Comparison of ENCODE assay signal across 1 cellular context in the genomic region with DNA sequence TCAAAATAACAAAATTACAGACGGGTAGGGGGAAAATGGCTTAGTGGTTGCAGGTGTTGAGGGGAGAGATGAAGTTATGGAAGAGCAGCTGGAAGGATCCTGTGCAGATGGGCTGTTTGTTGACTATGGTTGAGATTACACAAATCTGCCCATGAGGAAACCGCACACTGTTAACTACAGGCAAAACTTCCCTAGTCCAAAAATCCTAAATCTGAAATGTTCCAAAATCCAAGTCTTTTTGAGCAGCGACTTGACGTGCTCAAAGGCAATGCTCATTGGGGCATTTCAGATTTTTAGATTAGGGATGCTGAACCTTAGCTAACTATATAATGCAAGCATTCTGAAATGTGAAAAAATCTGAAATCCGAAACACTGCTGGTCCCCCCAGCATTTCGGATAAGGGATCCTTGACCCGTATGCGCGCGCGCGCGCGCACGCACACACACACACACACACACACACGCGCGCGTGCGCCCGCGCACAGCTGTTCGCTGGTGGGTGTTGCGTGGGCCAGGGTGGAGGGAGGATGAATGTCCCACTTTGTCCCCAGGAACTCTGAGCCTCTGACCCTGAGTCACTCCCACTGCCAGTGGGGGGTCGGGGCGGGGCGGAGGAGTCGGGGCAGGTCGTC.
TF ChIP-seq lines count a peak whose summit lies in the region.

No MANE protein-coding gene starts in this region.

TF ChIP-seq in K562, 482 proteins besides CTCF, POLR2A, EP300 and RAD21 (continued from another document and continues in another):
- TF ChIP-seq, protein P1, sequence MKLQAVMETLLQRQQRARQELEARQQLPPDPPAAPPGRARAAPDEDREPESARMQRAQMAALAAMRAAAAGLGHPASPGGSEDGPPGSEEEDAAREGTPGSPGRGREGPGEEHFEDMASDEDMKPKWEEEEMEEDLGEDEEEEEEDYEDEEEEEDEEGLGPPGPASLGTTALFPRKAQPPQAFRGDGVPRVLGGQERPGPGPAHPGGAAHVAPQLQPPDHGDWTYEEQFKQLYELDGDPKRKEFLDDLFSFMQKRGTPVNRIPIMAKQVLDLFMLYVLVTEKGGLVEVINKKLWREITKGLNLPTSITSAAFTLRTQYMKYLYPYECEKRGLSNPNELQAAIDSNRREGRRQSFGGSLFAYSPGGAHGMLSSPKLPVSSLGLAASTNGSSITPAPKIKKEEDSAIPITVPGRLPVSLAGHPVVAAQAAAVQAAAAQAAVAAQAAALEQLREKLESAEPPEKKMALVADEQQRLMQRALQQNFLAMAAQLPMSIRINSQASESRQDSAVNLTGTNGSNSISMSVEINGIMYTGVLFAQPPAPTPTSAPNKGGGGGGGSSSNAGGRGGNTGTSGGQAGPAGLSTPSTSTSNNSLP (IDR thresholded peaks at IDR 0.05; ENCODE audit: borderline replicate concordance, low read depth, low read length), result no peak
- TF ChIP-seq, protein P2, sequence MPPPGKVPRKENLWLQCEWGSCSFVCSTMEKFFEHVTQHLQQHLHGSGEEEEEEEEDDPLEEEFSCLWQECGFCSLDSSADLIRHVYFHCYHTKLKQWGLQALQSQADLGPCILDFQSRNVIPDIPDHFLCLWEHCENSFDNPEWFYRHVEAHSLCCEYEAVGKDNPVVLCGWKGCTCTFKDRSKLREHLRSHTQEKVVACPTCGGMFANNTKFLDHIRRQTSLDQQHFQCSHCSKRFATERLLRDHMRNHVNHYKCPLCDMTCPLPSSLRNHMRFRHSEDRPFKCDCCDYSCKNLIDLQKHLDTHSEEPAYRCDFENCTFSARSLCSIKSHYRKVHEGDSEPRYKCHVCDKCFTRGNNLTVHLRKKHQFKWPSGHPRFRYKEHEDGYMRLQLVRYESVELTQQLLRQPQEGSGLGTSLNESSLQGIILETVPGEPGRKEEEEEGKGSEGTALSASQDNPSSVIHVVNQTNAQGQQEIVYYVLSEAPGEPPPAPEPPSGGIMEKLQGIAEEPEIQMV (tag; conservative IDR thresholded peaks at IDR 0.05; ENCODE audit: low read depth), result no peak
- no peak for TF ChIP-seq POLR3A (IDR thresholded peaks at IDR 0.05; ENCODE audit: borderline replicate concordance, extremely low read depth, insufficient read depth, insufficient read length)
- TF ChIP-seq MCM3 (IDR thresholded peaks at IDR 0.05), result no peak
- TF ChIP-seq NR2C2 (CRISPR knock-in tag; IDR thresholded peaks at IDR 0.05), result no peak
- peak; percentile 77 for TF ChIP-seq NR2C2 (tag; IDR thresholded peaks at IDR 0.05)
- TF ChIP-seq ZNF778 (CRISPR knock-in tag; IDR thresholded peaks at IDR 0.05), result no peak
- TF ChIP-seq MYBL2 (IDR thresholded peaks at IDR 0.05; ENCODE audit: low read depth), result no peak
- TF ChIP-seq MYBL2 (CRISPR knock-in tag; IDR thresholded peaks at IDR 0.05; ENCODE audit: borderline replicate concordance), result no peak
- peak; percentile 75; the same call in 1 of the 2 replicates for TF ChIP-seq GATAD2A (IDR thresholded peaks at IDR 0.05)
- TF ChIP-seq ZFX (CRISPR knock-in tag; IDR thresholded peaks at IDR 0.05), result no peak
- TF ChIP-seq, protein P3, sequence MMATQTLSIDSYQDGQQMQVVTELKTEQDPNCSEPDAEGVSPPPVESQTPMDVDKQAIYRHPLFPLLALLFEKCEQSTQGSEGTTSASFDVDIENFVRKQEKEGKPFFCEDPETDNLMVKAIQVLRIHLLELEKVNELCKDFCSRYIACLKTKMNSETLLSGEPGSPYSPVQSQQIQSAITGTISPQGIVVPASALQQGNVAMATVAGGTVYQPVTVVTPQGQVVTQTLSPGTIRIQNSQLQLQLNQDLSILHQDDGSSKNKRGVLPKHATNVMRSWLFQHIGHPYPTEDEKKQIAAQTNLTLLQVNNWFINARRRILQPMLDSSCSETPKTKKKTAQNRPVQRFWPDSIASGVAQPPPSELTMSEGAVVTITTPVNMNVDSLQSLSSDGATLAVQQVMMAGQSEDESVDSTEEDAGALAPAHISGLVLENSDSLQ (IDR thresholded peaks at IDR 0.05), result no peak
- TF ChIP-seq, protein P4, sequence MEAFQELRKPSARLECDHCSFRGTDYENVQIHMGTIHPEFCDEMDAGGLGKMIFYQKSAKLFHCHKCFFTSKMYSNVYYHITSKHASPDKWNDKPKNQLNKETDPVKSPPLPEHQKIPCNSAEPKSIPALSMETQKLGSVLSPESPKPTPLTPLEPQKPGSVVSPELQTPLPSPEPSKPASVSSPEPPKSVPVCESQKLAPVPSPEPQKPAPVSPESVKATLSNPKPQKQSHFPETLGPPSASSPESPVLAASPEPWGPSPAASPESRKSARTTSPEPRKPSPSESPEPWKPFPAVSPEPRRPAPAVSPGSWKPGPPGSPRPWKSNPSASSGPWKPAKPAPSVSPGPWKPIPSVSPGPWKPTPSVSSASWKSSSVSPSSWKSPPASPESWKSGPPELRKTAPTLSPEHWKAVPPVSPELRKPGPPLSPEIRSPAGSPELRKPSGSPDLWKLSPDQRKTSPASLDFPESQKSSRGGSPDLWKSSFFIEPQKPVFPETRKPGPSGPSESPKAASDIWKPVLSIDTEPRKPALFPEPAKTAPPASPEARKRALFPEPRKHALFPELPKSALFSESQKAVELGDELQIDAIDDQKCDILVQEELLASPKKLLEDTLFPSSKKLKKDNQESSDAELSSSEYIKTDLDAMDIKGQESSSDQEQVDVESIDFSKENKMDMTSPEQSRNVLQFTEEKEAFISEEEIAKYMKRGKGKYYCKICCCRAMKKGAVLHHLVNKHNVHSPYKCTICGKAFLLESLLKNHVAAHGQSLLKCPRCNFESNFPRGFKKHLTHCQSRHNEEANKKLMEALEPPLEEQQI (IDR thresholded peaks at IDR 0.05), result no peak
- no peak for TF ChIP-seq ARNT (IDR thresholded peaks at IDR 0.05)
- no peak for TF ChIP-seq CC2D1A (IDR thresholded peaks at IDR 0.05)
- TF ChIP-seq HMG20B (CRISPR knock-in tag; IDR thresholded peaks at IDR 0.05), result no peak
- TF ChIP-seq YBX1 (IDR thresholded peaks at IDR 0.05), result no peak
- TF ChIP-seq ETS2 (tag; IDR thresholded peaks at IDR 0.05; ENCODE audit: borderline replicate concordance, poor library complexity, severe bottlenecking), result no peak
- no peak for TF ChIP-seq NCOA6 (IDR thresholded peaks at IDR 0.05)
- TF ChIP-seq ZNF165 (CRISPR knock-in tag; IDR thresholded peaks at IDR 0.05; ENCODE audit: borderline replicate concordance), result no peak
- TF ChIP-seq BHLHE40 (IDR thresholded peaks at IDR 0.05; ENCODE audit: low read length), result peak; percentile 35; the same call in 1 of the 2 replicates
- no peak for TF ChIP-seq RBM34 (IDR thresholded peaks at IDR 0.05; ENCODE audit: borderline replicate concordance, insufficient read depth, low read length)
- no peak for TF ChIP-seq ETV6 (IDR thresholded peaks at IDR 0.05; ENCODE audit: borderline replicate concordance in 1 of 2, low read depth in 2 of 2, low read length in 1 of 2)
- no peak for TF ChIP-seq ETV6 (CRISPR knock-in tag; IDR thresholded peaks at IDR 0.05; ENCODE audit: borderline replicate concordance)
- TF ChIP-seq CEBPG (CRISPR knock-in tag; IDR thresholded peaks at IDR 0.05), result no peak
- TF ChIP-seq CEBPG (tag; conservative IDR thresholded peaks at IDR 0.05 in 1 of 2, IDR thresholded peaks at IDR 0.05 in 1 of 2), result no peak
- no peak for TF ChIP-seq SIX5 (IDR thresholded peaks at IDR 0.05; ENCODE audit: borderline replicate concordance in 1 of 2, insufficient read depth in 1 of 2, low read depth in 1 of 2, low read length in 2 of 2)
- TF ChIP-seq RBM22 (IDR thresholded peaks at IDR 0.05; ENCODE audit: low read depth, low read length, poor library complexity, severe bottlenecking), result no peak
- TF ChIP-seq NFE2 (IDR thresholded peaks at IDR 0.05; ENCODE audit: low read depth), result peak; percentile 29
- no peak for TF ChIP-seq MTF1 (CRISPR knock-in tag; IDR thresholded peaks at IDR 0.05; ENCODE audit: borderline replicate concordance)
- TF ChIP-seq, protein P5, sequence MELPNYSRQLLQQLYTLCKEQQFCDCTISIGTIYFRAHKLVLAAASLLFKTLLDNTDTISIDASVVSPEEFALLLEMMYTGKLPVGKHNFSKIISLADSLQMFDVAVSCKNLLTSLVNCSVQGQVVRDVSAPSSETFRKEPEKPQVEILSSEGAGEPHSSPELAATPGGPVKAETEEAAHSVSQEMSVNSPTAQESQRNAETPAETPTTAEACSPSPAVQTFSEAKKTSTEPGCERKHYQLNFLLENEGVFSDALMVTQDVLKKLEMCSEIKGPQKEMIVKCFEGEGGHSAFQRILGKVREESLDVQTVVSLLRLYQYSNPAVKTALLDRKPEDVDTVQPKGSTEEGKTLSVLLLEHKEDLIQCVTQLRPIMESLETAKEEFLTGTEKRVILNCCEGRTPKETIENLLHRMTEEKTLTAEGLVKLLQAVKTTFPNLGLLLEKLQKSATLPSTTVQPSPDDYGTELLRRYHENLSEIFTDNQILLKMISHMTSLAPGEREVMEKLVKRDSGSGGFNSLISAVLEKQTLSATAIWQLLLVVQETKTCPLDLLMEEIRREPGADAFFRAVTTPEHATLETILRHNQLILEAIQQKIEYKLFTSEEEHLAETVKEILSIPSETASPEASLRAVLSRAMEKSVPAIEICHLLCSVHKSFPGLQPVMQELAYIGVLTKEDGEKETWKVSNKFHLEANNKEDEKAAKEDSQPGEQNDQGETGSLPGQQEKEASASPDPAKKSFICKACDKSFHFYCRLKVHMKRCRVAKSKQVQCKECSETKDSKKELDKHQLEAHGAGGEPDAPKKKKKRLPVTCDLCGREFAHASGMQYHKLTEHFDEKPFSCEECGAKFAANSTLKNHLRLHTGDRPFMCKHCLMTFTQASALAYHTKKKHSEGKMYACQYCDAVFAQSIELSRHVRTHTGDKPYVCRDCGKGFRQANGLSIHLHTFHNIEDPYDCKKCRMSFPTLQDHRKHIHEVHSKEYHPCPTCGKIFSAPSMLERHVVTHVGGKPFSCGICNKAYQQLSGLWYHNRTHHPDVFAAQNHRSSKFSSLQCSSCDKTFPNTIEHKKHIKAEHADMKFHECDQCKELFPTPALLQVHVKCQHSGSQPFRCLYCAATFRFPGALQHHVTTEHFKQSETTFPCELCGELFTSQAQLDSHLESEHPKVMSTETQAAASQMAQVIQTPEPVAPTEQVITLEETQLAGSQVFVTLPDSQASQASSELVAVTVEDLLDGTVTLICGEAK (IDR thresholded peaks at IDR 0.05), result no peak
- TF ChIP-seq, protein P5 (CRISPR knock-in tag; IDR thresholded peaks at IDR 0.05), result no peak
- TF ChIP-seq L3MBTL2 (IDR thresholded peaks at IDR 0.05), result no peak
- TF ChIP-seq BMI1 (IDR thresholded peaks at IDR 0.05; ENCODE audit: low read length), result no peak
- no peak for TF ChIP-seq PTTG1 (tag; IDR thresholded peaks at IDR 0.05; ENCODE audit: low read depth)
- peak; percentile 12 for TF ChIP-seq NCOR1 (IDR thresholded peaks at IDR 0.05)
- TF ChIP-seq NR1H2 (CRISPR knock-in tag; IDR thresholded peaks at IDR 0.05), result no peak
- TF ChIP-seq CBFA2T2 (conservative IDR thresholded peaks at IDR 0.05), result no peak; the same call in 1 of the 2 replicates
- TF ChIP-seq NFYB (IDR thresholded peaks at IDR 0.05; ENCODE audit: extremely low read depth, insufficient read length), result no peak
- peak; percentile 95 for TF ChIP-seq EGR1 (conservative IDR thresholded peaks at IDR 0.05)
- no peak for TF ChIP-seq HIVEP1 (CRISPR knock-in tag; IDR thresholded peaks at IDR 0.05)
- TF ChIP-seq, protein P6, sequence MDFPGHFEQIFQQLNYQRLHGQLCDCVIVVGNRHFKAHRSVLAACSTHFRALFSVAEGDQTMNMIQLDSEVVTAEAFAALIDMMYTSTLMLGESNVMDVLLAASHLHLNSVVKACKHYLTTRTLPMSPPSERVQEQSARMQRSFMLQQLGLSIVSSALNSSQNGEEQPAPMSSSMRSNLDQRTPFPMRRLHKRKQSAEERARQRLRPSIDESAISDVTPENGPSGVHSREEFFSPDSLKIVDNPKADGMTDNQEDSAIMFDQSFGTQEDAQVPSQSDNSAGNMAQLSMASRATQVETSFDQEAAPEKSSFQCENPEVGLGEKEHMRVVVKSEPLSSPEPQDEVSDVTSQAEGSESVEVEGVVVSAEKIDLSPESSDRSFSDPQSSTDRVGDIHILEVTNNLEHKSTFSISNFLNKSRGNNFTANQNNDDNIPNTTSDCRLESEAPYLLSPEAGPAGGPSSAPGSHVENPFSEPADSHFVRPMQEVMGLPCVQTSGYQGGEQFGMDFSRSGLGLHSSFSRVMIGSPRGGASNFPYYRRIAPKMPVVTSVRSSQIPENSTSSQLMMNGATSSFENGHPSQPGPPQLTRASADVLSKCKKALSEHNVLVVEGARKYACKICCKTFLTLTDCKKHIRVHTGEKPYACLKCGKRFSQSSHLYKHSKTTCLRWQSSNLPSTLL (IDR thresholded peaks at IDR 0.05), result no peak
- TF ChIP-seq, protein P7, sequence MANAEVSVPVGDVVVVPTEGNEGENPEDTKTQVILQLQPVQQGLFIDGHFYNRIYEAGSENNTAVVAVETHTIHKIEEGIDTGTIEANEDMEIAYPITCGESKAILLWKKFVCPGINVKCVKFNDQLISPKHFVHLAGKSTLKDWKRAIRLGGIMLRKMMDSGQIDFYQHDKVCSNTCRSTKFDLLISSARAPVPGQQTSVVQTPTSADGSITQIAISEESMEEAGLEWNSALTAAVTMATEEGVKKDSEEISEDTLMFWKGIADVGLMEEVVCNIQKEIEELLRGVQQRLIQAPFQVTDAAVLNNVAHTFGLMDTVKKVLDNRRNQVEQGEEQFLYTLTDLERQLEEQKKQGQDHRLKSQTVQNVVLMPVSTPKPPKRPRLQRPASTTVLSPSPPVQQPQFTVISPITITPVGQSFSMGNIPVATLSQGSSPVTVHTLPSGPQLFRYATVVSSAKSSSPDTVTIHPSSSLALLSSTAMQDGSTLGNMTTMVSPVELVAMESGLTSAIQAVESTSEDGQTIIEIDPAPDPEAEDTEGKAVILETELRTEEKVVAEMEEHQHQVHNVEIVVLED (CRISPR knock-in tag; IDR thresholded peaks at IDR 0.05), result no peak
- no peak for TF ChIP-seq ARID1B (IDR thresholded peaks at IDR 0.05)
- no peak for TF ChIP-seq FOXK1 (CRISPR knock-in tag; IDR thresholded peaks at IDR 0.05; ENCODE audit: borderline replicate concordance)
